In the genomic region with DNA sequence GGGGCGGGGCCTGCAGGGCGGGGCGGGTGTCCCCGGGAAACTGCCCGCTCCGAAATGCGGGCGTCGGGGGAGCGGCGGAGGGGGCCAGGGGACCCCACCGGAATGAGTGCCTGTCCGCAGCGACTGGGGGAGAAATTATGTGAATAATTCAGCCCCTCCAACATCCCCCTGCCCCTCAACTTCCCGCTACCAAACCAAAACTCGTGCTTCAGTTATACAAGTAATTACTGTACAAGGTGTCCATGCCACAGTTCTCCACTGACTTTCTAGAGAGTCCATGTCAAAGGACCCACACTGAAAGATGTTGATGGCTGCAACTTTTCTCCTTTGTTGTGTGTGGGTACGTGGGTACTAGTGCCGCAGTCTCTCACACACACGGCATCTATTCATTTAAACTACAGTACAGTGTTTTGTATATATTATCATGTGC, we compare ENCODE assay signal across 8 cellular contexts. TPM values are rescaled to one million over a fixed set of nuclear protein-coding genes. Genes with fewer than 3 reads are reported as not detected.
DNase-seq lines count a peak whose midpoint lies in the region; ATAC-seq, FAIRE-seq and TF ChIP-seq lines count a peak whose summit lies in the region.

No MANE protein-coding gene starts in this region.

- no peak overlapping the region for H3T11ph ChIP-seq in H9 (ENCODE audit: low read length)

- no peak overlapping the region for H2BK12ac ChIP-seq in H9 (ENCODE audit: insufficient read length, low read depth, low read length)

- peak; percentile 32 for DNase-seq in NCI-H2107 treated with DMSO at 0.1 percent for 48 hours (lab: John Stamatoyannopoulos, UW; ENCODE audit: unreplicated experiment)
- no peak for DNase-seq in NCI-H2107 (lab: John Stamatoyannopoulos, UW)
- DNase-seq in H9, result no peak
- DNase-seq in NCI-H1105 (lab: John Stamatoyannopoulos, UW), result peak; percentile 36
- no peak for DNase-seq in kidney
- no peak for DNase-seq in stimulated activated naive CD8-positive, alpha-beta T cell treated with anti-CD3 and anti-CD28 coated beads, Interleukin-15, Interleukin-2, amounts not matched to agents 100 U/mL and 50 U/mL, for 24 hours
- DNase-seq in HT-29 (ENCODE audit: low spot score), result no peak

- TF ChIP-seq CTCF in H9 (conservative IDR thresholded peaks at IDR 0.05), result no peak
- peak in 1 of 2 experiments; percentile 3 for TF ChIP-seq CTCF in brain (conservative IDR thresholded peaks at IDR 0.05)
- no peak for TF ChIP-seq CTCF in kidney (IDR thresholded peaks at IDR 0.05; ENCODE audit: borderline replicate concordance, extremely low read depth, insufficient read depth)

- H3K23ac ChIP-seq in H9 (ENCODE audit: insufficient read length, low read depth, low read length), result no peak overlapping the region

- no peaks in the 10 kb centered on the region for H3K27me3 ChIP-seq in H9 (ENCODE audit: insufficient read depth, low read length)

- H3K36me3 ChIP-seq in kidney (ENCODE audit: control insufficient read depth in 1 of 2, insufficient read depth in 2 of 2, low read length in 2 of 2), result no peaks in the 10 kb centered on the region

- no peak overlapping the region for H2BK5ac ChIP-seq in H9 (ENCODE audit: insufficient read length, low read length)

- H3K9ac ChIP-seq in H9 (ENCODE audit: extremely low read depth, insufficient read length, low read length), result peak overlapping the region; percentile 43
- peak overlapping the region; percentile 92 to 94 for H3K9ac ChIP-seq in kidney (ENCODE audit: low read length in 2 of 2)

- H3K56ac ChIP-seq in H9 (ENCODE audit: insufficient read length, low read depth, low read length), result no peak overlapping the region

- H3K27ac ChIP-seq in H9 (ENCODE audit: insufficient read length, low read depth, low read length), result peak overlapping the region; percentile 7
- peak overlapping the region; percentile 90 to 93 for H3K27ac ChIP-seq in kidney (ENCODE audit: low read depth in 2 of 2, low read length in 2 of 2)

- no peaks in the 10 kb centered on the region for H4K20me1 ChIP-seq in H9 (ENCODE audit: control insufficient read depth, insufficient read depth, insufficient read length)

- H2AFZ ChIP-seq in H9 (ENCODE audit: low read length), result no peak overlapping the region

- H3K9me3 ChIP-seq in H9 (ENCODE audit: control insufficient read depth, low read depth, low read length) (no peaks in the 10 kb centered on the region), kidney (ENCODE audit: control insufficient read depth in 1 of 2, low read length in 2 of 2) (no peaks in the 10 kb centered on the region)

- no peak overlapping the region for H3K14ac ChIP-seq in H9 (ENCODE audit: insufficient read depth, low read length)

- H2BK20ac ChIP-seq in H9 (ENCODE audit: low read depth, low read length, poor library complexity, severe bottlenecking), result no peak overlapping the region

- H3K4me3 ChIP-seq in kidney (ENCODE audit: low read length in 2 of 2), result peak overlapping the region; percentile 93 to 98

- H3K4me3 Mint-ChIP-seq in H9, result peak overlapping the region; percentile 79 to 88
- H3K4me3 Mint-ChIP-seq in brain, result peak overlapping the region; percentile 84 to 93 (median 89)

- peaks cover 5% of the 10 kb centered on the region; the same call in 1 of the 2 replicates for H3K79me2 ChIP-seq in H9 (ENCODE audit: insufficient read depth, low read length)

- no peaks in the 10 kb centered on the region for H3K9me3 Mint-ChIP-seq in H9
- H3K9me3 Mint-ChIP-seq in brain, result no peaks in the 10 kb centered on the region

- peak overlapping the region; percentile 75 for H3K4me2 ChIP-seq in H9 (ENCODE audit: insufficient read depth, insufficient read length, low read length)

- H3K36me3 Mint-ChIP-seq in H9 (ENCODE audit: insufficient read depth in 1 of 3, low read depth in 3 of 3), result no peaks in the 10 kb centered on the region
- H3K36me3 Mint-ChIP-seq in brain, result no peaks in the 10 kb centered on the region

- H3K4ac ChIP-seq in H9 (ENCODE audit: low read depth, low read length), result no peak overlapping the region

- H3K4me1 Mint-ChIP-seq in H9 (peaks cover 54 to 56% of the 10 kb centered on the region in 2 experiments), brain (peaks cover 48% of the 10 kb centered on the region)

- FAIRE-seq in kidney (lab: Jason Lieb, UNC), result no peak

- no peaks in the 10 kb centered on the region for H3K79me1 ChIP-seq in H9 (ENCODE audit: insufficient read depth, low read depth, low read length, poor library complexity, severe bottlenecking)

- ATAC-seq in stimulated activated naive CD8-positive, alpha-beta T cell treated with anti-CD3 and anti-CD28 coated beads, Interleukin-15, Interleukin-2, amounts not matched to agents 100 U/mL and 50 U/mL, for 24 hours, result peak; percentile 4

- no peak overlapping the region for H2AK5ac ChIP-seq in H9 (ENCODE audit: insufficient read length, low read length)

- H3K18ac ChIP-seq in H9 (ENCODE audit: insufficient read length, low read depth, low read length), result no peak overlapping the region

- H4K8ac ChIP-seq in H9 (replicated peaks; ENCODE audit: insufficient read length, low read depth, low read length), result no peak overlapping the region

- H3K4me1 ChIP-seq in H9 (ENCODE audit: insufficient read depth, low read length) (peaks cover 3% of the 10 kb centered on the region; the same call in 1 of the 2 replicates), kidney (ENCODE audit: control insufficient read depth in 1 of 2, insufficient read depth in 1 of 2, low read depth in 1 of 2, low read length in 2 of 2) (peaks cover 2 to 7% of the 10 kb centered on the region in 2 donors)

- no CpG with 5 or more reads among the region's 19 CpGs for WGBS in H9 (ENCODE audit: extremely low coverage, insufficient read length, low lambda C conversion rate)

- no peak overlapping the region for H4K5ac ChIP-seq in H9 (ENCODE audit: insufficient read length, low read depth, low read length)

- H3K27me3 Mint-ChIP-seq in H9 (ENCODE audit: low read depth) (no peaks in the 10 kb centered on the region; the same call in 1 of the 2 replicates), brain (no peaks in the 10 kb centered on the region)

- intact Hi-C loops in kidney (cut with DNase I), result loop anchor here (10.0 kb wide), 1 partner anchor 166 kb away; no protein-coding TSS in a partner anchor

- H2BK120ac ChIP-seq in H9 (ENCODE audit: low read depth, low read length, poor library complexity, severe bottlenecking), result no peak overlapping the region

- H2BK15ac ChIP-seq in H9 (ENCODE audit: low read depth, low read length), result no peak overlapping the region

- H3K27ac Mint-ChIP-seq in H9 (peak overlapping the region in 1 of 3 experiments; percentile 52; a peak in 2 of 7 replicates), brain (peak overlapping the region; percentile 67 to 99 (median 89))

- no peak overlapping the region for H4K91ac ChIP-seq in H9 (ENCODE audit: insufficient read length, low read depth, low read length)

- H3K23me2 ChIP-seq in H9 (ENCODE audit: insufficient read length, low read depth, low read length, poor library complexity, severe bottlenecking), result peaks cover 14% of the 10 kb centered on the region

RNA-seq across cellular contexts. Expression of a gene that starts 0.4 kb away (rescaled TPM):
- total RNA-seq in H9 (2021) (27.4 and 28.8 TPM in 2 replicates), kidney (35.7 TPM)
- polyA plus RNA-seq in brain (ENCODE audit: insufficient read depth, low read depth, low replicate concordance) (12.1 TPM), kidney (ENCODE audit: insufficient read depth, low read depth, low replicate concordance) (6.6 TPM)
- 7.1 and 9.2 TPM in 2 replicates for total RNA-seq in HT-29 (2014; rRNA removed; shearing (Covaris generic))

Comparison
In these comparisons a context has a peak if more than half of its experiments do, and no peak if none do; other contexts are left out.
1. DNase-seq: peak in NCI-H2107 treated with DMSO at 0.1 percent for 48 hours (single experiment) and NCI-H1105 (single experiment); none in NCI-H2107 (single experiment), H9 (single experiment), kidney (single experiment), stimulated activated naive CD8-positive, alpha-beta T cell treated with anti-CD3 and anti-CD28 coated beads, Interleukin-15, Interleukin-2, amounts not matched to agents 100 U/mL and 50 U/mL, for 24 hours (single experiment) and HT-29 (single experiment).